10 cellular contexts compared by ENCODE assay signal in genomic region chr10:16381083-16381482, GRCh38. TPM values are rescaled to one million over a fixed set of nuclear protein-coding genes. Genes with fewer than 3 reads are reported as not detected.
DNase-seq lines count a peak whose midpoint lies in the region; ATAC-seq and TF ChIP-seq lines count a peak whose summit lies in the region.
"Had no signal": no experiment of that assay in that cellular context is flagged by ENCODE, and none has a peak within 500 bp of the region (broad histone marks: within the 10 kb centered on the region; RNA-seq: fewer than 3 reads in every experiment).

No MANE protein-coding gene starts in this region.

- no peak overlapping the region for H2AFZ ChIP-seq in neural progenitor cell (replicated peaks)

- no peaks in the 10 kb centered on the region for H3K79me2 ChIP-seq in neural progenitor cell (ENCODE audit: low read depth)

- H3K4me2 ChIP-seq in neural progenitor cell: no peak overlapping the region

- H3K9me3 Mint-ChIP-seq in neural progenitor cell: no peaks in the 10 kb centered on the region

- ATAC-seq in HG02840 (IDR thresholded peaks at IDR 0.05; ENCODE audit: low FRiP score, unreplicated experiment) (peak; percentile 87), lung (ENCODE audit: insufficient read depth, low FRiP score) (peak; percentile 19)

- H3K27ac Mint-ChIP-seq in neural progenitor cell: no peak overlapping the region

- intact Hi-C loops in ascending aorta (cut with DNase I): no loop called here

- H3F3A ChIP-seq in neural progenitor cell (ENCODE audit: low read depth): no peaks in the 10 kb centered on the region

- no peak overlapping the region for H3K9ac ChIP-seq in neural progenitor cell

- no peaks in the 10 kb centered on the region for H3K36me3 ChIP-seq in lung (ENCODE audit: control insufficient read depth in 2 of 2, insufficient read depth in 2 of 2, low read length in 2 of 2)
- no peaks in the 10 kb centered on the region for H3K36me3 ChIP-seq in neural progenitor cell
- H3K36me3 ChIP-seq in ascending aorta: no peaks in the 10 kb centered on the region

- H3K27me3 ChIP-seq in lung (ENCODE audit: control insufficient read depth, insufficient read depth) (no peaks in the 10 kb centered on the region), neural progenitor cell (no peaks in the 10 kb centered on the region), ascending aorta (no peaks in the 10 kb centered on the region)

- H3K4me3 ChIP-seq in lung (no peak overlapping the region), neural progenitor cell (no peak overlapping the region), ascending aorta (no peak overlapping the region)
- H3K4me3 ChIP-seq: skin epidermis had no signal

- H3K4me1 ChIP-seq in lung (ENCODE audit: control insufficient read depth in 2 of 2, insufficient read depth in 2 of 2, low read length in 2 of 2) (no peaks in the 10 kb centered on the region), neural progenitor cell (no peaks in the 10 kb centered on the region), ascending aorta (no peaks in the 10 kb centered on the region)

- TF ChIP-seq CTCF in lung (IDR thresholded peaks at IDR 0.05; ENCODE audit: control extremely low read depth, extremely low read depth) (no peak), neural progenitor cell (IDR thresholded peaks at IDR 0.05) (no peak), ascending aorta (IDR thresholded peaks at IDR 0.05) (no peak)

- WGBS in lung, 2 donors: 69 to 86% methylated on average over 3 of the region's 3 CpGs

- H3K4me3 Mint-ChIP-seq in neural progenitor cell: no peak overlapping the region

- H3K27ac ChIP-seq in lung (ENCODE audit: low read depth in 1 of 2, low read length in 1 of 2) (no peak overlapping the region), neural progenitor cell (no peak overlapping the region), ascending aorta (no peak overlapping the region)
- H3K27ac ChIP-seq: skin epidermis had no signal

- peaks cover 0 to 2% of the 10 kb centered on the region in 2 donors for H3K9me3 ChIP-seq in lung (ENCODE audit: control insufficient read depth in 2 of 2, insufficient read depth in 1 of 2, low read length in 1 of 2)
- H3K9me3 ChIP-seq in neural progenitor cell (ENCODE audit: low read depth): no peaks in the 10 kb centered on the region
- no peaks in the 10 kb centered on the region for H3K9me3 ChIP-seq in ascending aorta

- H4K20me1 ChIP-seq in neural progenitor cell (ENCODE audit: low read depth): no peaks in the 10 kb centered on the region

- DNase-seq in GM19238 (ENCODE audit: insufficient read length, low spot score): peak; percentile 4
- peak; percentile 5 for DNase-seq in NCI-H1417 treated with DMSO at 0.1 percent for 48 hours (lab: John Stamatoyannopoulos, UW)
- DNase-seq in lung (ENCODE audit: low spot score): no peak
- DNase-seq in neural progenitor cell (ENCODE audit: low spot score): no peak
- DNase-seq in ascending aorta (ENCODE audit: low spot score in 2 of 2): no peak
- no peak for DNase-seq in NCI-H82 (lab: John Stamatoyannopoulos, UW)
- DNase-seq in NOMO-1 (lab: John Stamatoyannopoulos, UW; ENCODE audit: unreplicated experiment in 2 of 2): no peak
- DNase-seq: left cardiac atrium had no signal

- H3K4me1 Mint-ChIP-seq in neural progenitor cell: peaks cover 7% of the 10 kb centered on the region

- H3K36me3 Mint-ChIP-seq in neural progenitor cell: no peaks in the 10 kb centered on the region

- H3K27me3 Mint-ChIP-seq in neural progenitor cell (ENCODE audit: insufficient read depth, low read depth): peaks cover 2% of the 10 kb centered on the region

RNA-seq across cellular contexts. Expression of gene PTER, which starts 55.7 kb away (rescaled TPM):
- total RNA-seq in lung (10 to 100 TPM; 12.1 to 13.3 TPM), neural progenitor cell (ENCODE audit: low replicate concordance) (9.4 and 14.2 TPM in 2 replicates), ascending aorta (2.6 TPM)
- 1 to 10 TPM; 4.9 to 8.4 TPM for polyA plus RNA-seq in lung

Comparison
In these comparisons a context has a peak if more than half of its experiments do, and no peak if none do; other contexts are left out.
1. DNase-seq: peak in GM19238 (single experiment) and NCI-H1417 treated with DMSO at 0.1 percent for 48 hours (single experiment); none in lung (single experiment), neural progenitor cell (single experiment), ascending aorta (0 of 2), NCI-H82 (single experiment) and NOMO-1 (0 of 2).